Comparison of ENCODE assay signal across 8 cellular contexts in genomic region chr12:110282343-110282860, GRCh38. TPM values are rescaled to one million over a fixed set of nuclear protein-coding genes. Genes with fewer than 3 reads are reported as not detected.
DNase-seq lines count a peak whose midpoint lies in the region; TF ChIP-seq lines count a peak whose summit lies in the region.

No MANE protein-coding gene starts in this region.

- peak overlapping the region; percentile 86 for H3K27ac ChIP-seq in CD8-positive, alpha-beta memory T cell (ENCODE audit: low read depth, low read length)

- TF ChIP-seq CTCF in choroid plexus epithelial cell (conservative IDR thresholded peaks at IDR 0.05; ENCODE audit: low read depth, low read length) (no peak), nephron progenitor cell (IDR thresholded peaks at IDR 0.05) (no peak)

- peaks cover 52% of the 10 kb centered on the region for H3K4me1 ChIP-seq in CD8-positive, alpha-beta memory T cell (ENCODE audit: insufficient read depth, low read length)

- TF ChIP-seq RAD21 in Ishikawa (IDR thresholded peaks at IDR 0.05; ENCODE audit: low read depth): no peak

- peak in 1 of 5 donors; percentile 14 for DNase-seq in CD8-positive, alpha-beta memory T cell
- DNase-seq in choroid plexus epithelial cell (ENCODE audit: low read depth): no peak
- DNase-seq in nephron progenitor cell: no peak
- no peak for DNase-seq in activated gamma-delta T cell treated with Interleukin-2 at 50 U/mL for 16 hours
- DNase-seq in ureter (ENCODE audit: low spot score): no peak
- no peak for DNase-seq in central memory CD4-positive, alpha-beta T cell
- no peak for DNase-seq in stimulated activated CD4-positive, alpha-beta T cell treated with anti-CD3 and anti-CD28 coated beads, Interleukin-15, amount 100 ng/mL, for 24 hours

- peaks cover 0 to 1% of the 10 kb centered on the region in 2 donors for H3K27me3 Mint-ChIP-seq in CD8-positive, alpha-beta memory T cell
- peaks cover 3% of the 10 kb centered on the region for H3K27me3 Mint-ChIP-seq in nephron progenitor cell (ENCODE audit: low read depth, poor library complexity)

- H3K9me3 Mint-ChIP-seq in CD8-positive, alpha-beta memory T cell: no peaks in the 10 kb centered on the region
- H3K9me3 Mint-ChIP-seq in nephron progenitor cell: no peaks in the 10 kb centered on the region

- H3K27ac Mint-ChIP-seq in CD8-positive, alpha-beta memory T cell: peak overlapping the region; percentile 64 to 95 (median 90)
- peak overlapping the region; percentile 98 for H3K27ac Mint-ChIP-seq in nephron progenitor cell

- peak overlapping the region; percentile 83 to 97 (median 88) for H3K4me3 Mint-ChIP-seq in CD8-positive, alpha-beta memory T cell
- peak overlapping the region; percentile 95 for H3K4me3 Mint-ChIP-seq in nephron progenitor cell

- no peaks in the 10 kb centered on the region for H3K9me3 ChIP-seq in CD8-positive, alpha-beta memory T cell (ENCODE audit: low read length)

- no peak for TF ChIP-seq EP300 in Ishikawa (IDR thresholded peaks at IDR 0.05; ENCODE audit: borderline replicate concordance)

- H3K27me3 ChIP-seq in CD8-positive, alpha-beta memory T cell (ENCODE audit: insufficient read depth, low read length, poor library complexity, severe bottlenecking): no peaks in the 10 kb centered on the region

- POLR2A ChIA-PET in CD8-positive, alpha-beta memory T cell (lab: Charles Lee): interaction anchor here (0.5 to 2.2 kb wide), 3 partner anchors 29 to 161 kb away, joined by 3 to 11 read pairs (median 9); no protein-coding TSS in a partner anchor

- CTCF ChIA-PET in CD8-positive, alpha-beta memory T cell (lab: Charles Lee): interaction anchor here (1.6 kb wide), 1 partner anchor 149 kb away, joined by 5 read pairs; no protein-coding TSS in a partner anchor

- H3K4me3 ChIP-seq in CD8-positive, alpha-beta memory T cell (ENCODE audit: low read length): peak overlapping the region; percentile 61
- H3K4me3 ChIP-seq in choroid plexus epithelial cell (ENCODE audit: low read depth, low read length): peak overlapping the region; percentile 84

- H3K36me3 Mint-ChIP-seq in CD8-positive, alpha-beta memory T cell: peaks cover 0 to 43% (median 6%) of the 10 kb centered on the region in 3 donors
- H3K36me3 Mint-ChIP-seq in nephron progenitor cell (ENCODE audit: low read depth): peaks cover 35% of the 10 kb centered on the region

- H3K36me3 ChIP-seq in CD8-positive, alpha-beta memory T cell (ENCODE audit: insufficient read depth, low read length): no peaks in the 10 kb centered on the region

- H3K4me1 Mint-ChIP-seq in CD8-positive, alpha-beta memory T cell: peaks cover 55 to 60% (median 58%) of the 10 kb centered on the region in 3 donors
- peaks cover 65% of the 10 kb centered on the region for H3K4me1 Mint-ChIP-seq in nephron progenitor cell

TF ChIP-seq in Ishikawa, 13 proteins besides CTCF, POLR2A, EP300 and RAD21:
- TF ChIP-seq CREB1 (IDR thresholded peaks at IDR 0.05; ENCODE audit: low read depth): no peak
- TF ChIP-seq EGR1 (IDR thresholded peaks at IDR 0.05): no peak
- no peak for TF ChIP-seq NFIC (IDR thresholded peaks at IDR 0.05)
- no peak for TF ChIP-seq CEBPB (IDR thresholded peaks at IDR 0.05)
- no peak for TF ChIP-seq YY1 (IDR thresholded peaks at IDR 0.05; ENCODE audit: low read depth)
- TF ChIP-seq MAX (IDR thresholded peaks at IDR 0.05): 0 out of 2 replicates have a peak, but pooled peaks have one; percentile 15
- TF ChIP-seq ZBTB7A (IDR thresholded peaks at IDR 0.05; ENCODE audit: low read depth): no peak
- TF ChIP-seq REST (IDR thresholded peaks at IDR 0.05; ENCODE audit: low read depth): no peak
- no peak for TF ChIP-seq FOXM1 (IDR thresholded peaks at IDR 0.05; ENCODE audit: borderline replicate concordance, low read depth)

RNA-seq across cellular contexts. Expression of gene ATP2A2, which starts 1.4 kb away (rescaled TPM):
- total RNA-seq in CD8-positive, alpha-beta memory T cell: 100 to 1,000 TPM; 199 TPM
- polyA plus RNA-seq in CD8-positive, alpha-beta memory T cell: 4.8 TPM
- total RNA-seq in ureter: 357 TPM
